In genomic region chr3:172249039-172249438, GRCh38 we compare ENCODE assay signal across 2 cellular contexts.
TF ChIP-seq lines count a peak whose summit lies in the region.

No MANE protein-coding gene starts in this region.

TF ChIP-seq in HepG2, 621 proteins besides CTCF, POLR2A, EP300 and RAD21:
- TF ChIP-seq, protein P1, sequence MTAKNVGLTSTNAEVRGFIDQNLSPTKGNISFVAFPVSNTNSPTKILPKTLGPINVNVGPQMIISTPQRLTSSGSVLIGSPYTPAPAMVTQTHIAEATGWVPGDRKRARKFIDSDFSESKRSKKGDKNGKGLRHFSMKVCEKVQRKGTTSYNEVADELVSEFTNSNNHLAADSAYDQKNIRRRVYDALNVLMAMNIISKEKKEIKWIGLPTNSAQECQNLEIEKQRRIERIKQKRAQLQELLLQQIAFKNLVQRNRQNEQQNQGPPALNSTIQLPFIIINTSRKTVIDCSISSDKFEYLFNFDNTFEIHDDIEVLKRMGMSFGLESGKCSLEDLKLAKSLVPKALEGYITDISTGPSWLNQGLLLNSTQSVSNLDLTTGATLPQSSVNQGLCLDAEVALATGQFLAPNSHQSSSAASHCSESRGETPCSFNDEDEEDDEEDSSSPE (CRISPR knock-in tag; IDR thresholded peaks at IDR 0.05), result no peak
- no peak for TF ChIP-seq ZNF564 (CRISPR knock-in tag; IDR thresholded peaks at IDR 0.05)
- no peak for TF ChIP-seq ZNF225 (CRISPR knock-in tag; IDR thresholded peaks at IDR 0.05)
- no peak for TF ChIP-seq ZMYM2 (CRISPR knock-in tag; IDR thresholded peaks at IDR 0.05)
- no peak for TF ChIP-seq AGO1 (IDR thresholded peaks at IDR 0.05; ENCODE audit: low read depth, low read length, poor library complexity, severe bottlenecking)
- no peak for TF ChIP-seq CBFB (CRISPR knock-in tag; IDR thresholded peaks at IDR 0.05)
- TF ChIP-seq AHR (CRISPR knock-in tag; IDR thresholded peaks at IDR 0.05), result no peak
- TF ChIP-seq ZNF34 (CRISPR knock-in tag; IDR thresholded peaks at IDR 0.05; ENCODE audit: borderline replicate concordance), result no peak
- TF ChIP-seq ZNF773 (CRISPR knock-in tag; IDR thresholded peaks at IDR 0.05; ENCODE audit: borderline replicate concordance), result no peak
- no peak for TF ChIP-seq YEATS2 (CRISPR knock-in tag; IDR thresholded peaks at IDR 0.05; ENCODE audit: borderline replicate concordance)
- peak; percentile 99 for TF ChIP-seq RBM22 (optimal IDR thresholded peaks at IDR 0.05; ENCODE audit: low read length)
- no peak for TF ChIP-seq ELF1 (CRISPR knock-in tag; IDR thresholded peaks at IDR 0.05)
- TF ChIP-seq, protein P2, sequence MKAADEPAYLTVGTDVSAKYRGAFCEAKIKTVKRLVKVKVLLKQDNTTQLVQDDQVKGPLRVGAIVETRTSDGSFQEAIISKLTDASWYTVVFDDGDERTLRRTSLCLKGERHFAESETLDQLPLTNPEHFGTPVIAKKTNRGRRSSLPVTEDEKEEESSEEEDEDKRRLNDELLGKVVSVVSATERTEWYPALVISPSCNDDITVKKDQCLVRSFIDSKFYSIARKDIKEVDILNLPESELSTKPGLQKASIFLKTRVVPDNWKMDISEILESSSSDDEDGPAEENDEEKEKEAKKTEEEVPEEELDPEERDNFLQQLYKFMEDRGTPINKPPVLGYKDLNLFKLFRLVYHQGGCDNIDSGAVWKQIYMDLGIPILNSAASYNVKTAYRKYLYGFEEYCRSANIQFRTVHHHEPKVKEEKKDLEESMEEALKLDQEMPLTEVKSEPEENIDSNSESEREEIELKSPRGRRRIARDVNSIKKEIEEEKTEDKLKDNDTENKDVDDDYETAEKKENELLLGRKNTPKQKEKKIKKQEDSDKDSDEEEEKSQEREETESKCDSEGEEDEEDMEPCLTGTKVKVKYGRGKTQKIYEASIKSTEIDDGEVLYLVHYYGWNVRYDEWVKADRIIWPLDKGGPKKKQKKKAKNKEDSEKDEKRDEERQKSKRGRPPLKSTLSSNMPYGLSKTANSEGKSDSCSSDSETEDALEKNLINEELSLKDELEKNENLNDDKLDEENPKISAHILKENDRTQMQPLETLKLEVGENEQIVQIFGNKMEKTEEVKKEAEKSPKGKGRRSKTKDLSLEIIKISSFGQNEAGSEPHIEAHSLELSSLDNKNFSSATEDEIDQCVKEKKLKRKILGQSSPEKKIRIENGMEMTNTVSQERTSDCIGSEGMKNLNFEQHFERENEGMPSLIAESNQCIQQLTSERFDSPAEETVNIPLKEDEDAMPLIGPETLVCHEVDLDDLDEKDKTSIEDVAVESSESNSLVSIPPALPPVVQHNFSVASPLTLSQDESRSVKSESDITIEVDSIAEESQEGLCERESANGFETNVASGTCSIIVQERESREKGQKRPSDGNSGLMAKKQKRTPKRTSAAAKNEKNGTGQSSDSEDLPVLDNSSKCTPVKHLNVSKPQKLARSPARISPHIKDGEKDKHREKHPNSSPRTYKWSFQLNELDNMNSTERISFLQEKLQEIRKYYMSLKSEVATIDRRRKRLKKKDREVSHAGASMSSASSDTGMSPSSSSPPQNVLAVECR (CRISPR knock-in tag; IDR thresholded peaks at IDR 0.05; ENCODE audit: borderline replicate concordance), result no peak
- peak; percentile 30 to 33; a peak in 1 of 4 replicates for TF ChIP-seq MAFK (conservative IDR thresholded peaks at IDR 0.05 in 1 of 2, IDR thresholded peaks at IDR 0.05 in 1 of 2; ENCODE audit: low read length in 2 of 2)

TF ChIP-seq in WTC11, 78 proteins besides CTCF, POLR2A, EP300 and RAD21 (continued from another document):
- TF ChIP-seq, protein P3, sequence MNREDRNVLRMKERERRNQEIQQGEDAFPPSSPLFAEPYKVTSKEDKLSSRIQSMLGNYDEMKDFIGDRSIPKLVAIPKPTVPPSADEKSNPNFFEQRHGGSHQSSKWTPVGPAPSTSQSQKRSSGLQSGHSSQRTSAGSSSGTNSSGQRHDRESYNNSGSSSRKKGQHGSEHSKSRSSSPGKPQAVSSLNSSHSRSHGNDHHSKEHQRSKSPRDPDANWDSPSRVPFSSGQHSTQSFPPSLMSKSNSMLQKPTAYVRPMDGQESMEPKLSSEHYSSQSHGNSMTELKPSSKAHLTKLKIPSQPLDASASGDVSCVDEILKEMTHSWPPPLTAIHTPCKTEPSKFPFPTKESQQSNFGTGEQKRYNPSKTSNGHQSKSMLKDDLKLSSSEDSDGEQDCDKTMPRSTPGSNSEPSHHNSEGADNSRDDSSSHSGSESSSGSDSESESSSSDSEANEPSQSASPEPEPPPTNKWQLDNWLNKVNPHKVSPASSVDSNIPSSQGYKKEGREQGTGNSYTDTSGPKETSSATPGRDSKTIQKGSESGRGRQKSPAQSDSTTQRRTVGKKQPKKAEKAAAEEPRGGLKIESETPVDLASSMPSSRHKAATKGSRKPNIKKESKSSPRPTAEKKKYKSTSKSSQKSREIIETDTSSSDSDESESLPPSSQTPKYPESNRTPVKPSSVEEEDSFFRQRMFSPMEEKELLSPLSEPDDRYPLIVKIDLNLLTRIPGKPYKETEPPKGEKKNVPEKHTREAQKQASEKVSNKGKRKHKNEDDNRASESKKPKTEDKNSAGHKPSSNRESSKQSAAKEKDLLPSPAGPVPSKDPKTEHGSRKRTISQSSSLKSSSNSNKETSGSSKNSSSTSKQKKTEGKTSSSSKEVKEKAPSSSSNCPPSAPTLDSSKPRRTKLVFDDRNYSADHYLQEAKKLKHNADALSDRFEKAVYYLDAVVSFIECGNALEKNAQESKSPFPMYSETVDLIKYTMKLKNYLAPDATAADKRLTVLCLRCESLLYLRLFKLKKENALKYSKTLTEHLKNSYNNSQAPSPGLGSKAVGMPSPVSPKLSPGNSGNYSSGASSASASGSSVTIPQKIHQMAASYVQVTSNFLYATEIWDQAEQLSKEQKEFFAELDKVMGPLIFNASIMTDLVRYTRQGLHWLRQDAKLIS (CRISPR knock-in tag; IDR thresholded peaks at IDR 0.05; ENCODE audit: borderline replicate concordance), result no peak
- TF ChIP-seq SP1 (CRISPR knock-in tag; conservative IDR thresholded peaks at IDR 0.05) (no peak), MYBL2 (CRISPR knock-in tag; IDR thresholded peaks at IDR 0.05) (no peak), ZNF121 (CRISPR knock-in tag; IDR thresholded peaks at IDR 0.05) (no peak), USF1 (CRISPR knock-in tag; IDR thresholded peaks at IDR 0.05) (no peak), E2F4 (CRISPR knock-in tag; IDR thresholded peaks at IDR 0.05; ENCODE audit: borderline replicate concordance, low read depth) (no peak), CREB1 (CRISPR knock-in tag; IDR thresholded peaks at IDR 0.05) (no peak), ZNF232 (CRISPR knock-in tag; IDR thresholded peaks at IDR 0.05) (no peak), ELF4 (CRISPR knock-in tag; IDR thresholded peaks at IDR 0.05; ENCODE audit: low read depth) (no peak), ARID4B (CRISPR knock-in tag; IDR thresholded peaks at IDR 0.05; ENCODE audit: borderline replicate concordance) (no peak), HMGA2 (CRISPR knock-in tag; IDR thresholded peaks at IDR 0.05) (no peak), ETV6 (CRISPR knock-in tag; IDR thresholded peaks at IDR 0.05) (no peak), JAZF1 (CRISPR knock-in tag; IDR thresholded peaks at IDR 0.05) (no peak)
- TF ChIP-seq, protein P4, sequence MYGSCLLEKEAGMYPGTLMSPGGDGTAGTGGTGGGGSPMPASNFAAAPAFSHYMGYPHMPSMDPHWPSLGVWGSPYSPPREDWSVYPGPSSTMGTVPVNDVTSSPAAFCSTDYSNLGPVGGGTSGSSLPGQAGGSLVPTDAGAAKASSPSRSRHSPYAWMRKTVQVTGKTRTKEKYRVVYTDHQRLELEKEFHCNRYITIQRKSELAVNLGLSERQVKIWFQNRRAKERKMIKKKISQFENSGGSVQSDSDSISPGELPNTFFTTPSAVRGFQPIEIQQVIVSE (CRISPR knock-in tag; IDR thresholded peaks at IDR 0.05; ENCODE audit: borderline replicate concordance), result no peak
- TF ChIP-seq, protein P5, sequence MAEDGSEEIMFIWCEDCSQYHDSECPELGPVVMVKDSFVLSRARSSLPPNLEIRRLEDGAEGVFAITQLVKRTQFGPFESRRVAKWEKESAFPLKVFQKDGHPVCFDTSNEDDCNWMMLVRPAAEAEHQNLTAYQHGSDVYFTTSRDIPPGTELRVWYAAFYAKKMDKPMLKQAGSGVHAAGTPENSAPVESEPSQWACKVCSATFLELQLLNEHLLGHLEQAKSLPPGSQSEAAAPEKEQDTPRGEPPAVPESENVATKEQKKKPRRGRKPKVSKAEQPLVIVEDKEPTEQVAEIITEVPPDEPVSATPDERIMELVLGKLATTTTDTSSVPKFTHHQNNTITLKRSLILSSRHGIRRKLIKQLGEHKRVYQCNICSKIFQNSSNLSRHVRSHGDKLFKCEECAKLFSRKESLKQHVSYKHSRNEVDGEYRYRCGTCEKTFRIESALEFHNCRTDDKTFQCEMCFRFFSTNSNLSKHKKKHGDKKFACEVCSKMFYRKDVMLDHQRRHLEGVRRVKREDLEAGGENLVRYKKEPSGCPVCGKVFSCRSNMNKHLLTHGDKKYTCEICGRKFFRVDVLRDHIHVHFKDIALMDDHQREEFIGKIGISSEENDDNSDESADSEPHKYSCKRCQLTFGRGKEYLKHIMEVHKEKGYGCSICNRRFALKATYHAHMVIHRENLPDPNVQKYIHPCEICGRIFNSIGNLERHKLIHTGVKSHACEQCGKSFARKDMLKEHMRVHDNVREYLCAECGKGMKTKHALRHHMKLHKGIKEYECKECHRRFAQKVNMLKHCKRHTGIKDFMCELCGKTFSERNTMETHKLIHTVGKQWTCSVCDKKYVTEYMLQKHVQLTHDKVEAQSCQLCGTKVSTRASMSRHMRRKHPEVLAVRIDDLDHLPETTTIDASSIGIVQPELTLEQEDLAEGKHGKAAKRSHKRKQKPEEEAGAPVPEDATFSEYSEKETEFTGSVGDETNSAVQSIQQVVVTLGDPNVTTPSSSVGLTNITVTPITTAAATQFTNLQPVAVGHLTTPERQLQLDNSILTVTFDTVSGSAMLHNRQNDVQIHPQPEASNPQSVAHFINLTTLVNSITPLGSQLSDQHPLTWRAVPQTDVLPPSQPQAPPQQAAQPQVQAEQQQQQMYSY (CRISPR knock-in tag; IDR thresholded peaks at IDR 0.05), result no peak
- TF ChIP-seq, protein P6, sequence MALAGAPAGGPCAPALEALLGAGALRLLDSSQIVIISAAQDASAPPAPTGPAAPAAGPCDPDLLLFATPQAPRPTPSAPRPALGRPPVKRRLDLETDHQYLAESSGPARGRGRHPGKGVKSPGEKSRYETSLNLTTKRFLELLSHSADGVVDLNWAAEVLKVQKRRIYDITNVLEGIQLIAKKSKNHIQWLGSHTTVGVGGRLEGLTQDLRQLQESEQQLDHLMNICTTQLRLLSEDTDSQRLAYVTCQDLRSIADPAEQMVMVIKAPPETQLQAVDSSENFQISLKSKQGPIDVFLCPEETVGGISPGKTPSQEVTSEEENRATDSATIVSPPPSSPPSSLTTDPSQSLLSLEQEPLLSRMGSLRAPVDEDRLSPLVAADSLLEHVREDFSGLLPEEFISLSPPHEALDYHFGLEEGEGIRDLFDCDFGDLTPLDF (CRISPR knock-in tag; IDR thresholded peaks at IDR 0.05), result no peak
